In genomic region chr2:104852161-104852689, GRCh38 we compare ENCODE assay signal across 8 cellular contexts. TPM values are rescaled to one million over a fixed set of nuclear protein-coding genes. Genes with fewer than 3 reads are reported as not detected.
DNase-seq lines count a peak whose midpoint lies in the region; ATAC-seq, FAIRE-seq and TF ChIP-seq lines count a peak whose summit lies in the region.

No MANE protein-coding gene starts in this region.

- H3K79me2 ChIP-seq in GM12878 (ENCODE audit: control insufficient read depth, insufficient read depth, low read length) = no peaks in the 10 kb centered on the region

- SMC1A ChIA-PET in GM12878 (lab: Charles Lee; ENCODE audit: uncharacterized antibody, unreplicated experiment) = no interaction called here

- peaks cover 13 to 23% of the 10 kb centered on the region in 2 experiments for H3K27me3 ChIP-seq in GM12878 (replicated peaks in 1 of 2; ENCODE audit: control insufficient read depth in 2 of 2, insufficient read depth in 2 of 2, low read length in 1 of 2)

- intact Hi-C loops in GM12878 (cut with micrococcal nuclease; ENCODE audit: unreplicated experiment) = no loop called here

- RAD21 ChIA-PET in GM12878 (lab: Charles Lee; ENCODE audit: unreplicated experiment) = no interaction called here

- H3K27ac ChIP-seq in GM12878 (ENCODE audit: control insufficient read depth, insufficient read depth) (no peak overlapping the region), mesodermal cell (ENCODE audit: low read depth, low read length, severe bottlenecking) (peak overlapping the region; percentile 29)

- in situ Hi-C loops in GM12878 (cut with MboI) = loop anchor here (25.0 kb wide), 1 partner anchor 815 kb away; no protein-coding TSS in a partner anchor

- H3K4me3 ChIP-seq in AG10803 (ENCODE audit: low read length) = peak overlapping the region; percentile 47
- 0 out of 2 replicates have a peak overlapping the region, but pooled peaks have one; percentile 11 for H3K4me3 ChIP-seq in GM12878
- no peak overlapping the region for H3K4me3 ChIP-seq in mesodermal cell (ENCODE audit: extremely low read depth, insufficient read depth, low read length, poor library complexity, severe bottlenecking)

- POLR2A ChIA-PET in GM12878 (lab: Charles Lee) = no interaction called here

- 6% methylated on average over 36 of the region's 37 CpGs for WGBS in GM12878 (ENCODE audit: insufficient coverage, insufficient replicate concordance, low lambda C conversion rate, missing lambda C conversion rate)
- WGBS in mesodermal cell (ENCODE audit: insufficient coverage in 2 of 2), 2 experiments = 0% methylated on average over 26 to 33 of the region's 37 CpGs

- peaks cover 4% of the 10 kb centered on the region; the same call in 1 of the 3 replicates for H3K9me3 ChIP-seq in GM12878 (replicated peaks; ENCODE audit: control insufficient read depth, insufficient read depth, low read length)
- H3K9me3 ChIP-seq in mesodermal cell (ENCODE audit: control insufficient read depth, low read length) = no peaks in the 10 kb centered on the region

- no peak for TF ChIP-seq CTCF in AG10803 (conservative IDR thresholded peaks at IDR 0.05; ENCODE audit: low read length)
- TF ChIP-seq CTCF in GM12878 (IDR thresholded peaks at IDR 0.05 in 2 of 3, conservative IDR thresholded peaks at IDR 0.05 in 1 of 3; ENCODE audit: control insufficient read depth in 2 of 3, extremely low read depth in 1 of 3, insufficient read depth in 1 of 3, low read depth in 3 of 3, low read length in 3 of 3) = no peak

- CTCF ChIA-PET in GM12878 (lab: Yijun Ruan, JAX) = no interaction called here

- H3K9ac ChIP-seq in GM12878 (ENCODE audit: control insufficient read depth, insufficient read depth, low read length) = no peak overlapping the region

- no peak overlapping the region for H2AFZ ChIP-seq in GM12878 (ENCODE audit: control insufficient read depth, low read depth, low read length)

- peak overlapping the region; percentile 55; the same call in 1 of the 2 replicates for H3K4me2 ChIP-seq in GM12878 (ENCODE audit: control insufficient read depth, insufficient read depth)

- no TSS peak for BruUV-seq in GM12878 (replicated peaks; lab: Mats Ljungman, UMichigan)

- H3K4me1 ChIP-seq in GM12878 (ENCODE audit: control insufficient read depth, insufficient read depth, low read length) (no peaks in the 10 kb centered on the region), mesodermal cell (ENCODE audit: control insufficient read depth, insufficient read depth, low read length, poor library complexity, severe bottlenecking) (peaks cover 8% of the 10 kb centered on the region)

- no peaks in the 10 kb centered on the region for H4K20me1 ChIP-seq in GM12878 (ENCODE audit: control insufficient read depth, insufficient read depth)

- H3K36me3 ChIP-seq in GM12878 (ENCODE audit: control insufficient read depth in 2 of 2, insufficient read depth in 2 of 2, low read length in 1 of 2) (no peaks in the 10 kb centered on the region), mesodermal cell (ENCODE audit: control insufficient read depth, insufficient read depth, low read length) (no peaks in the 10 kb centered on the region)

- peak; percentile 25 for ATAC-seq in HG02885 (IDR thresholded peaks at IDR 0.05; ENCODE audit: poor library complexity, unreplicated experiment)
- no peak; the same call in 2 of the 3 replicates for ATAC-seq in GM12878
- ATAC-seq in HG02588 (IDR thresholded peaks at IDR 0.05; ENCODE audit: unreplicated experiment) = no peak

- no peak for TF ChIP-seq RAD21 in GM12878 (IDR thresholded peaks at IDR 0.05; ENCODE audit: insufficient read depth, low read depth, low read length)

- FAIRE-seq in GM12878 (lab: Jason Lieb, UNC) = no peak

- DNase-seq in AG10803 (ENCODE audit: low read depth) = no peak
- DNase-seq in GM12878 (ENCODE audit: low read depth, low spot score) = no peak
- no peak for DNase-seq in globus pallidus (ENCODE audit: low spot score)
- DNase-seq in cerebellar nuclear complex (lab: John Stamatoyannopoulos, UW) = no peak
- DNase-seq in NCI-H446 treated with DMSO at 0.1 percent for 48 hours (lab: John Stamatoyannopoulos, UW) = no peak

- TF ChIP-seq EP300 in GM12878 (IDR thresholded peaks at IDR 0.05; ENCODE audit: borderline replicate concordance in 1 of 2, control insufficient read depth in 1 of 2, low read depth in 2 of 2, low read length in 2 of 2) = no peak

- TF ChIP-seq POLR2A in GM12878 (IDR thresholded peaks at IDR 0.05; ENCODE audit: low read depth, low read length) = no peak

TF ChIP-seq in GM12878, 131 proteins besides CTCF, POLR2A, EP300 and RAD21:
- peak; percentile 83 for TF ChIP-seq SUZ12 (IDR thresholded peaks at IDR 0.05; ENCODE audit: unreplicated experiment)
- no peak for TF ChIP-seq RB1 (IDR thresholded peaks at IDR 0.05; ENCODE audit: borderline replicate concordance)
- peak; percentile 19; the same call in 1 of the 2 replicates for TF ChIP-seq EZH2 (IDR thresholded peaks at IDR 0.05; ENCODE audit: borderline replicate concordance, control insufficient read depth, low read depth, low read length)

RNA-seq across cellular contexts. Expression of gene POU3F3, which starts 1.7 kb away (rescaled TPM):
- not detected in 2 replicates for total RNA-seq in GM12878 (2013; cell fraction: nucleolus; rRNA removed)
- not detected in 2 replicates for total RNA-seq in GM12878 (2014; rRNA removed)
- not detected in 2 replicates for total RNA-seq in GM12878 (2014; rRNA removed; fragmentation: Illumina TruSeq; extraction: Trizol)
- total RNA-seq in GM12878 (2021) = not detected in 2 replicates
- not detected for polyA plus RNA-seq in GM12878 (2011; ENCODE audit: low read depth)
- not detected in 2 replicates for polyA plus RNA-seq in GM12878 (2011; rRNA removed)
- polyA plus RNA-seq in GM12878 (2011; cell fraction: cytosol; rRNA removed) = not detected in 2 replicates
- polyA plus RNA-seq in GM12878 (2011; cell fraction: nucleus; rRNA removed) = not detected in 2 replicates
- not detected in 2 replicates for polyA plus RNA-seq in GM12878 (2012)
- polyA plus RNA-seq in GM12878 (2014; fragmentation: Illumina TruSeq; extraction: Trizol) = not detected in 2 replicates
- polyA plus RNA-seq in GM12878 (2014; fragmentation: Nextera tagmentation; extraction: Ambion mirVana) = not detected
- polyA plus RNA-seq in GM12878 (2014; rRNA removed) = not detected in 2 replicates
- not detected for polyA plus RNA-seq in GM12878 (2016; fragmentation: Nextera tagmentation; extraction: Ambion mirVana)
- not detected in 2 replicates for polyA minus RNA-seq in GM12878 (2011; rRNA and poly(A)+ RNA removed)
- not detected in 2 replicates for polyA minus RNA-seq in GM12878 (2011; cell fraction: cytosol; rRNA and poly(A)+ RNA removed)
- not detected in 2 replicates for polyA minus RNA-seq in GM12878 (2011; cell fraction: nucleus; rRNA and poly(A)+ RNA removed)
- 3.4 TPM for polyA plus RNA-seq in mesodermal cell (2013, experiment 1 of 2)
- polyA plus RNA-seq in mesodermal cell (2013, experiment 2 of 2) = 2.5 TPM
